ENCODE assay signal across 19 cellular contexts in genomic region chr6:169194737-169195136, GRCh38. TPM values are rescaled to one million over a fixed set of nuclear protein-coding genes. Genes with fewer than 3 reads are reported as not detected.
A peak's percentile ranks its signal among the peaks of the same experiment; 100 is the strongest.
DNase-seq lines count a peak whose midpoint lies in the region; ATAC-seq and TF ChIP-seq lines count a peak whose summit lies in the region.
"Had no signal": no experiment of that assay in that cellular context is flagged by ENCODE, and none has a peak within 500 bp of the region (broad histone marks: within the 10 kb centered on the region; RNA-seq: fewer than 3 reads in every experiment).

No MANE protein-coding gene starts in this region.

- ATAC-seq in thoracic aorta (ENCODE audit: insufficient number of reproducible peaks, low FRiP score, low read depth) (no peak), HG03342 (IDR thresholded peaks at IDR 0.05; ENCODE audit: unreplicated experiment) (no peak)

- no peak overlapping the region for H3K4me2 ChIP-seq in GM23248 (ENCODE audit: unreplicated experiment)

- in situ Hi-C loops in GM23248 (cut with MboI) = no loop called here

- no peaks in the 10 kb centered on the region for H3K79me2 ChIP-seq in GM23248 (ENCODE audit: insufficient read depth)

- no peak for TF ChIP-seq CTCF in coronary artery (IDR thresholded peaks at IDR 0.05)
- no peak for TF ChIP-seq CTCF in fibroblast of the aortic adventitia (IDR thresholded peaks at IDR 0.05; ENCODE audit: insufficient read depth, low read length)
- TF ChIP-seq CTCF in thoracic aorta (IDR thresholded peaks at IDR 0.05) = no peak

- H3K27me3 ChIP-seq in GM23248 (replicated peaks; ENCODE audit: insufficient read depth) (no peaks in the 10 kb centered on the region), thoracic aorta (replicated peaks; ENCODE audit: insufficient read depth) (no peaks in the 10 kb centered on the region)

- peaks cover 5% of the 10 kb centered on the region for H3F3A ChIP-seq in GM23248 (ENCODE audit: insufficient read depth)

- DNase-seq in GM23248 (no peak), coronary artery (ENCODE audit: low spot score) (no peak), fibroblast of the aortic adventitia (ENCODE audit: low read depth) (peak; percentile 56), thoracic aorta (ENCODE audit: low spot score) (no peak), NCI-H510A treated with DMSO at 0.1 percent for 48 hours (lab: John Stamatoyannopoulos, UW) (no peak), RPMI8226 (no peak)
- DNase-seq in activated naive CD4-positive, alpha-beta T cell treated with anti-CD3 and anti-CD28 coated beads, Interleukin-2, amount 50 U/mL, for 16 hours = no peak
- DNase-seq: Calu3, DMS79 treated with DMSO at 0.1 percent for 48 hours, H7, KBM-7, NCI-H1105 treated with DMSO at 0.1 percent for 48 hours, NCI-H2029, NCI-H69, SHP77 had no signal

- H3K4me1 ChIP-seq in GM23248 (ENCODE audit: insufficient read depth) = peaks cover 28% of the 10 kb centered on the region
- peaks cover 17 to 43% of the 10 kb centered on the region in 2 donors for H3K4me1 ChIP-seq in thoracic aorta (ENCODE audit: control insufficient read depth in 1 of 2, low read depth in 2 of 2)

- 29 to 37% methylated on average over 2 of the region's 2 CpGs for WGBS in GM23248 (ENCODE audit: low coverage in 1 of 2, low lambda C conversion rate in 2 of 2, missing lambda C conversion rate in 2 of 2), 2 experiments

- no peaks in the 10 kb centered on the region for H3K9me3 ChIP-seq in GM23248 (ENCODE audit: low read depth)
- no peaks in the 10 kb centered on the region for H3K9me3 ChIP-seq in thoracic aorta

- H2AFZ ChIP-seq in GM23248 = peak overlapping the region; percentile 69

- no peaks in the 10 kb centered on the region for H3K36me3 ChIP-seq in GM23248 (ENCODE audit: low read depth)
- H3K36me3 ChIP-seq in thoracic aorta = no peaks in the 10 kb centered on the region

- no peaks in the 10 kb centered on the region for H4K20me1 ChIP-seq in GM23248 (ENCODE audit: insufficient read depth)

- no peaks in the 10 kb centered on the region for H3K9me2 ChIP-seq in GM23248 (ENCODE audit: insufficient read depth)

- H3K27ac ChIP-seq in GM23248 (no peak overlapping the region), coronary artery (peak overlapping the region; percentile 40 to 59), thoracic aorta (peak overlapping the region; percentile 18 to 84)
- H3K27ac ChIP-seq: RWPE1 had no signal

- H3K4me3 ChIP-seq in GM23248 = no peak overlapping the region
- no peak overlapping the region for H3K4me3 ChIP-seq in coronary artery
- no peak overlapping the region for H3K4me3 ChIP-seq in fibroblast of the aortic adventitia (ENCODE audit: low read depth, low read length)
- no peak overlapping the region for H3K4me3 ChIP-seq in thoracic aorta

- H3K9ac ChIP-seq in GM23248 = no peak overlapping the region

RNA-seq across cellular contexts. Expression of gene THBS2, which starts 58.9 kb away (rescaled TPM):
- 124 and 137 TPM in 2 replicates for total RNA-seq in GM23248 (2014; rRNA removed; shearing (Covaris generic))
- 76.4 and 77.8 TPM in 2 replicates for polyA plus RNA-seq in GM23248 (2016; fragmentation: Nextera tagmentation; extraction: Ambion mirVana)
- total RNA-seq in fibroblast of the aortic adventitia (ENCODE audit: low replicate concordance) (322 and 519 TPM in 2 replicates), thoracic aorta (100 to 1,000 TPM; 673 to 817 TPM)
- total RNA-seq: Calu3, MCF 10A, NCI-H460 had no signal
